In genomic region chr3:37886395-37886794, GRCh38 we compare ENCODE assay signal across 1 cellular context.
TF ChIP-seq lines count a peak whose summit lies in the region.

No MANE protein-coding gene starts in this region.

TF ChIP-seq in WTC11, 78 proteins besides CTCF, POLR2A, EP300 and RAD21 (continued from another document):
- TF ChIP-seq USF1 (CRISPR knock-in tag; IDR thresholded peaks at IDR 0.05), result no peak
- no peak for TF ChIP-seq NR2C2 (CRISPR knock-in tag; IDR thresholded peaks at IDR 0.05)
- TF ChIP-seq GABPB1 (CRISPR knock-in tag; IDR thresholded peaks at IDR 0.05), result no peak
- no peak for TF ChIP-seq NFYB (CRISPR knock-in tag; conservative IDR thresholded peaks at IDR 0.05; ENCODE audit: low read depth)
- TF ChIP-seq ZNF121 (CRISPR knock-in tag; IDR thresholded peaks at IDR 0.05), result no peak
- TF ChIP-seq, protein P1, sequence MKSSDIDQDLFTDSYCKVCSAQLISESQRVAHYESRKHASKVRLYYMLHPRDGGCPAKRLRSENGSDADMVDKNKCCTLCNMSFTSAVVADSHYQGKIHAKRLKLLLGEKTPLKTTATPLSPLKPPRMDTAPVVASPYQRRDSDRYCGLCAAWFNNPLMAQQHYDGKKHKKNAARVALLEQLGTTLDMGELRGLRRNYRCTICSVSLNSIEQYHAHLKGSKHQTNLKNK (CRISPR knock-in tag; IDR thresholded peaks at IDR 0.05), result no peak
- TF ChIP-seq, protein P2, sequence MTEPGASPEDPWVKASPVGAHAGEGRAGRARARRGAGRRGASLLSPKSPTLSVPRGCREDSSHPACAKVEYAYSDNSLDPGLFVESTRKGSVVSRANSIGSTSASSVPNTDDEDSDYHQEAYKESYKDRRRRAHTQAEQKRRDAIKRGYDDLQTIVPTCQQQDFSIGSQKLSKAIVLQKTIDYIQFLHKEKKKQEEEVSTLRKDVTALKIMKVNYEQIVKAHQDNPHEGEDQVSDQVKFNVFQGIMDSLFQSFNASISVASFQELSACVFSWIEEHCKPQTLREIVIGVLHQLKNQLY (CRISPR knock-in tag; IDR thresholded peaks at IDR 0.05), result no peak
- no peak for TF ChIP-seq ZNF425 (CRISPR knock-in tag; conservative IDR thresholded peaks at IDR 0.05)
- TF ChIP-seq ZNF671 (CRISPR knock-in tag; IDR thresholded peaks at IDR 0.05), result no peak
- no peak for TF ChIP-seq ZNF396 (CRISPR knock-in tag; IDR thresholded peaks at IDR 0.05; ENCODE audit: borderline replicate concordance)
- TF ChIP-seq ZNF219 (CRISPR knock-in tag; IDR thresholded peaks at IDR 0.05; ENCODE audit: borderline replicate concordance), result no peak
- TF ChIP-seq RORB (CRISPR knock-in tag; IDR thresholded peaks at IDR 0.05), result no peak
- no peak for TF ChIP-seq TEAD1 (CRISPR knock-in tag; IDR thresholded peaks at IDR 0.05)
- no peak for TF ChIP-seq E2F5 (CRISPR knock-in tag; IDR thresholded peaks at IDR 0.05)
- TF ChIP-seq, protein P3, sequence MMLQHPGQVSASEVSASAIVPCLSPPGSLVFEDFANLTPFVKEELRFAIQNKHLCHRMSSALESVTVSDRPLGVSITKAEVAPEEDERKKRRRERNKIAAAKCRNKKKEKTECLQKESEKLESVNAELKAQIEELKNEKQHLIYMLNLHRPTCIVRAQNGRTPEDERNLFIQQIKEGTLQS (CRISPR knock-in tag; conservative IDR thresholded peaks at IDR 0.05), result no peak
- no peak for TF ChIP-seq TP53 (CRISPR knock-in tag; IDR thresholded peaks at IDR 0.05)
- no peak for TF ChIP-seq FOXK1 (CRISPR knock-in tag; IDR thresholded peaks at IDR 0.05)
